ENCODE assay signal across 8 cellular contexts in genomic region chr20:35091808-35092523, GRCh38. TPM values are rescaled to one million over a fixed set of nuclear protein-coding genes. Genes with fewer than 3 reads are reported as not detected.
A peak's percentile ranks its signal among the peaks of the same experiment; 100 is the strongest.
DNase-seq lines count a peak whose midpoint lies in the region; ATAC-seq and TF ChIP-seq lines count a peak whose summit lies in the region.

No MANE protein-coding gene starts in this region.

- intact Hi-C loops in breast epithelium (cut with DNase I; ENCODE audit: low total_unique reads): no loop called here

- TF ChIP-seq CTCF in breast epithelium (IDR thresholded peaks at IDR 0.05) (peak in 1 of 3 donors; percentile 7), suprapubic skin (IDR thresholded peaks at IDR 0.05) (no peak)

- TF ChIP-seq EP300 in suprapubic skin (IDR thresholded peaks at IDR 0.05): no peak

- under 1% methylated on average over 28 of the region's 28 CpGs for WGBS in suprapubic skin

- H3K27me3 ChIP-seq in H7 (ENCODE audit: control insufficient read depth, insufficient read depth, low read length): no peaks in the 10 kb centered on the region
- H3K27me3 ChIP-seq in breast epithelium: no peaks in the 10 kb centered on the region
- H3K27me3 ChIP-seq in suprapubic skin: no peaks in the 10 kb centered on the region

- TF ChIP-seq POLR2A in breast epithelium (IDR thresholded peaks at IDR 0.05): no peak
- TF ChIP-seq POLR2A in suprapubic skin (IDR thresholded peaks at IDR 0.05): no peak

- H3K4me3 ChIP-seq in H7 (ENCODE audit: insufficient read depth, low read depth, low read length): peak overlapping the region; percentile 86
- H3K4me3 ChIP-seq in breast epithelium: peak overlapping the region; percentile 68 to 82 (median 79)
- peak overlapping the region; percentile 95 for H3K4me3 ChIP-seq in suprapubic skin

- H3K4me1 ChIP-seq in breast epithelium: peaks cover 0 to 11% of the 10 kb centered on the region in 2 donors
- H3K4me1 ChIP-seq in suprapubic skin: peaks cover 58% of the 10 kb centered on the region

- H3K9me3 ChIP-seq in breast epithelium (no peaks in the 10 kb centered on the region), suprapubic skin (no peaks in the 10 kb centered on the region)

- DNase-seq in DMS79 treated with DMSO at 0.1 percent for 48 hours (lab: John Stamatoyannopoulos, UW) (peak; percentile 9), DMS79 (lab: John Stamatoyannopoulos, UW) (no peak), H7 (no peak), MV-4-11 (lab: John Stamatoyannopoulos, UW) (peak; percentile 5), breast epithelium (ENCODE audit: low spot score in 2 of 2) (peak in 1 of 2 donors; percentile 32), left lobe of liver (ENCODE audit: low spot score) (no peak), suprapubic skin (ENCODE audit: low spot score in 2 of 2) (peak in 1 of 2 donors; percentile 75), NCI-H526 treated with DMSO at 0.1 percent for 48 hours (lab: John Stamatoyannopoulos, UW) (no peak)

- peak; percentile 12 for ATAC-seq in left lobe of liver

- H3K27ac ChIP-seq in breast epithelium (peak overlapping the region; percentile 95 to 97), suprapubic skin (peak overlapping the region; percentile 90)

- H3K36me3 ChIP-seq in H7 (replicated peaks; ENCODE audit: control insufficient read depth, insufficient read depth, low read length) (no peaks in the 10 kb centered on the region), breast epithelium (no peaks in the 10 kb centered on the region), suprapubic skin (no peaks in the 10 kb centered on the region)

RNA-seq across cellular contexts. Expression of gene TRPC4AP, which starts 0.6 kb away (rescaled TPM):
- total RNA-seq in H7 (2014; rRNA removed; shearing (Covaris generic)): 63.8 and 65.8 TPM in 2 replicates
- total RNA-seq in breast epithelium (10 to 100 TPM; 62.6 to 71.7 (median 69.5) TPM), left lobe of liver (27.6 TPM), suprapubic skin (10 to 100 TPM; 48.4 to 87.3 (median 57.8) TPM)

RNA-seq across cellular contexts. Expression of gene EDEM2, which starts 55.2 kb away (rescaled TPM):
- 26.8 and 36.8 TPM in 2 replicates for total RNA-seq in H7 (2014; rRNA removed; shearing (Covaris generic))
- total RNA-seq in breast epithelium: 10 to 100 TPM; 19.3 to 25.8 (median 22.4) TPM
- 26.0 TPM for total RNA-seq in left lobe of liver
- total RNA-seq in suprapubic skin: 10 to 100 TPM; 11.8 to 18.0 (median 13.2) TPM

Comparison
In these comparisons a context has a peak if more than half of its experiments do, and no peak if none do; other contexts are left out.
1. DNase-seq: peak in DMS79 treated with DMSO at 0.1 percent for 48 hours (single experiment) and MV-4-11 (single experiment); none in DMS79 (single experiment), H7 (single experiment), left lobe of liver (single experiment) and NCI-H526 treated with DMSO at 0.1 percent for 48 hours (single experiment).
2. Peak in every context shown above with its lines, with median percentiles within 50 percentile points of each other: H3K4me3 ChIP-seq.